ENCODE assay signal across 15 cellular contexts in genomic region chr9:78006734-78007133, GRCh38.
"Had no signal": no experiment of that assay in that cellular context is flagged by ENCODE, and none has a peak within 500 bp of the region (broad histone marks: within the 10 kb centered on the region; RNA-seq: fewer than 3 reads in every experiment).

No MANE protein-coding gene starts in this region.

- H3K27ac ChIP-seq: ascending aorta, esophagus squamous epithelium, skin epidermis, thyroid gland had no signal

- H3K27me3 ChIP-seq: ascending aorta, esophagus squamous epithelium, thyroid gland had no signal

- H3K9me3 ChIP-seq: ascending aorta, esophagus squamous epithelium, thyroid gland had no signal

- FAIRE-seq: bronchial epithelial cell, TTC549 had no signal

- H3K4me3 ChIP-seq: ascending aorta, esophagus squamous epithelium, skin epidermis, thyroid gland had no signal

- H3K36me3 ChIP-seq: ascending aorta, esophagus squamous epithelium, thyroid gland had no signal

- DNase-seq: activated CD4-positive, alpha-beta T cell treated with anti-CD3 and anti-CD28 coated beads, Interleukin-2, amount 50 U/mL, for 4 hours; activated CD8-positive, alpha-beta memory T cell treated with anti-CD3 and anti-CD28 coated beads, Interleukin-2, amount 10 ng/mL, durations not matched to agents 7 days and 5 days; activated gamma-delta T cell; activated naive CD8-positive, alpha-beta T cell treated with anti-CD3 and anti-CD28 coated beads for 36 hours; activated T-cell treated with anti-CD3 and anti-CD28 coated beads, Interleukin-2, amount 50 U/mL, for 4 hours; esophagus squamous epithelium; immature natural killer cell; mesendoderm; nephron progenitor cell; T-helper 17 cell; thyroid gland had no signal

- ATAC-seq: activated CD8-positive, alpha-beta memory T cell treated with anti-CD3 and anti-CD28 coated beads, Interleukin-2, amount 10 ng/mL, durations not matched to agents 7 days and 5 days; activated T-cell treated with anti-CD3 and anti-CD28 coated beads, Interleukin-2, amount 50 U/mL, for 4 hours; T-helper 17 cell had no signal
